1 cellular context compared by ENCODE assay signal in genomic region chr19:51541458-51542357, GRCh38.
TF ChIP-seq lines count a peak whose summit lies in the region.

No MANE protein-coding gene starts in this region.

TF ChIP-seq in K562, 482 proteins besides CTCF, POLR2A, EP300 and RAD21 (continued from another document and continues in another):
- TF ChIP-seq, protein P1, sequence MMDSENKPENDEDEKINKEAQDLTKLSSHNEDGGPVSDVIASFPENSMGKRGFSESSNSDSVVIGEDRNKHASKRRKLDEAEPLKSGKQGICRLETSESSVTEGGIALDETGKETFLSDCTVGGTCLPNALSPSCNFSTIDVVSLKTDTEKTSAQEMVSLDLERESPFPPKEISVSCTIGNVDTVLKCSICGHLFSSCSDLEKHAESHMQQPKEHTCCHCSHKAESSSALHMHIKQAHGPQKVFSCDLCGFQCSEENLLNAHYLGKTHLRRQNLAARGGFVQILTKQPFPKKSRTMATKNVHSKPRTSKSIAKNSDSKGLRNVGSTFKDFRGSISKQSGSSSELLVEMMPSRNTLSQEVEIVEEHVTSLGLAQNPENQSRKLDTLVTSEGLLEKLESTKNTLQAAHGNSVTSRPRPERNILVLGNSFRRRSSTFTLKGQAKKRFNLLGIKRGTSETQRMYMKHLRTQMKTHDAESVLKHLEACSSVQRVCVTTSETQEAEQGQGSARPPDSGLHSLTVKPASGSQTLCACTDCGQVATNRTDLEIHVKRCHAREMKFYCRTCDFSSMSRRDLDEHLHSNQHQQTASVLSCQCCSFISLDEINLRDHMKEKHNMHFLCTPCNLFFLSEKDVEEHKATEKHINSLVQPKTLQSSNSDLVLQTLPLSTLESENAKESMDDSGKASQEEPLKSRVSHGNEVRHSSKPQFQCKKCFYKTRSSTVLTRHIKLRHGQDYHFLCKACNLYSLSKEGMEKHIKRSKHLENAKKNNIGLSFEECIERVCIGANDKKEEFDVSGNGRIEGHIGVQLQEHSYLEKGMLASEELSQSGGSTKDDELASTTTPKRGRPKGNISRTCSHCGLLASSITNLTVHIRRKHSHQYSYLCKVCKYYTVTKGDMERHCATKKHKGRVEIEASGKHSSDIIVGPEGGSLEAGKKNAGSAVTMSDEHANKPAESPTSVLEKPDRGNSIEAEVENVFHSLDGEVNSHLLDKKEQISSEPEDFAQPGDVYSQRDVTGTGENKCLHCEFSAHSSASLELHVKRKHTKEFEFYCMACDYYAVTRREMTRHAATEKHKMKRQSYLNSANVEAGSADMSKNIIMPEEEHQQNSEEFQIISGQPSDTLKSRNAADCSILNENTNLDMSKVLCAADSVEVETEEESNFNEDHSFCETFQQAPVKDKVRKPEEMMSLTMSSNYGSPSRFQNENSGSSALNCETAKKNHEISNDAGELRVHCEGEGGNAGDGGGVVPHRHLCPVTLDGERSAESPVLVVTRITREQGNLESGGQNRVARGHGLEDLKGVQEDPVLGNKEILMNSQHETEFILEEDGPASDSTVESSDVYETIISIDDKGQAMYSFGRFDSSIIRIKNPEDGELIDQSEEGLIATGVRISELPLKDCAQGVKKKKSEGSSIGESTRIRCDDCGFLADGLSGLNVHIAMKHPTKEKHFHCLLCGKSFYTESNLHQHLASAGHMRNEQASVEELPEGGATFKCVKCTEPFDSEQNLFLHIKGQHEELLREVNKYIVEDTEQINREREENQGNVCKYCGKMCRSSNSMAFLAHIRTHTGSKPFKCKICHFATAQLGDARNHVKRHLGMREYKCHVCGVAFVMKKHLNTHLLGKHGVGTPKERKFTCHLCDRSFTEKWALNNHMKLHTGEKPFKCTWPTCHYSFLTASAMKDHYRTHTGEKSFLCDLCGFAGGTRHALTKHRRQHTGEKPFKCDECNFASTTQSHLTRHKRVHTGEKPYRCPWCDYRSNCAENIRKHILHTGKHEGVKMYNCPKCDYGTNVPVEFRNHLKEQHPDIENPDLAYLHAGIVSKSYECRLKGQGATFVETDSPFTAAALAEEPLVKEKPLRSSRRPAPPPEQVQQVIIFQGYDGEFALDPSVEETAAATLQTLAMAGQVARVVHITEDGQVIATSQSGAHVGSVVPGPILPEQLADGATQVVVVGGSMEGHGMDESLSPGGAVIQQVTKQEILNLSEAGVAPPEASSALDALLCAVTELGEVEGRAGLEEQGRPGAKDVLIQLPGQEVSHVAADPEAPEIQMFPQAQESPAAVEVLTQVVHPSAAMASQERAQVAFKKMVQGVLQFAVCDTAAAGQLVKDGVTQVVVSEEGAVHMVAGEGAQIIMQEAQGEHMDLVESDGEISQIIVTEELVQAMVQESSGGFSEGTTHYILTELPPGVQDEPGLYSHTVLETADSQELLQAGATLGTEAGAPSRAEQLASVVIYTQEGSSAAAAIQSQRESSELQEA (IDR thresholded peaks at IDR 0.05; ENCODE audit: low read depth), result no peak
- no peak for TF ChIP-seq SPI1 (IDR thresholded peaks at IDR 0.05; ENCODE audit: borderline replicate concordance, low read depth, low read length)
- no peak for TF ChIP-seq ZNF146 (CRISPR knock-in tag; IDR thresholded peaks at IDR 0.05; ENCODE audit: unreplicated experiment)
- no peak for TF ChIP-seq CCAR2 (IDR thresholded peaks at IDR 0.05; ENCODE audit: low read depth, low read length)
- TF ChIP-seq ADNP (tag; IDR thresholded peaks at IDR 0.05), result no peak
- TF ChIP-seq ATF6 (CRISPR knock-in tag; IDR thresholded peaks at IDR 0.05), result no peak
- TF ChIP-seq GABPB1 (CRISPR knock-in tag; IDR thresholded peaks at IDR 0.05), result no peak
- peak; percentile 37; the same call in 1 of the 2 replicates for TF ChIP-seq PHF8 (IDR thresholded peaks at IDR 0.05; ENCODE audit: borderline replicate concordance, low read length)
- TF ChIP-seq MAX (CRISPR knock-in tag; IDR thresholded peaks at IDR 0.05), result peak; percentile 23; the same call in 1 of the 2 replicates
- no peak for TF ChIP-seq TEAD2 (tag; IDR thresholded peaks at IDR 0.05)
- TF ChIP-seq PTBP1 (IDR thresholded peaks at IDR 0.05; ENCODE audit: low read depth, low read length), result no peak
- TF ChIP-seq NONO (IDR thresholded peaks at IDR 0.05; ENCODE audit: low read depth in 2 of 2, low read length in 1 of 2), result no peak
- TF ChIP-seq ZNF75A (CRISPR knock-in tag; IDR thresholded peaks at IDR 0.05), result peak; percentile 88
- TF ChIP-seq KDM1A (IDR thresholded peaks at IDR 0.05), result no peak
- no peak for TF ChIP-seq ZBTB43 (CRISPR knock-in tag; IDR thresholded peaks at IDR 0.05)
- TF ChIP-seq OTX1 (CRISPR knock-in tag; IDR thresholded peaks at IDR 0.05), result peak; percentile 5; the same call in 1 of the 2 replicates
- TF ChIP-seq RFX7 (CRISPR knock-in tag; IDR thresholded peaks at IDR 0.05), result no peak
- TF ChIP-seq PREB (CRISPR knock-in tag; IDR thresholded peaks at IDR 0.05), result no peak
- 0 out of 2 replicates have a peak, but pooled peaks have one; percentile 32 for TF ChIP-seq TSHZ1 (CRISPR knock-in tag; IDR thresholded peaks at IDR 0.05)
- TF ChIP-seq RBFOX2 (IDR thresholded peaks at IDR 0.05; ENCODE audit: low read depth, low read length), result peak; percentile 55
- no peak for TF ChIP-seq ARID1B (IDR thresholded peaks at IDR 0.05)
- TF ChIP-seq ZNF174 (CRISPR knock-in tag; IDR thresholded peaks at IDR 0.05), result 0 out of 2 replicates have a peak, but pooled peaks have one; percentile 36
- TF ChIP-seq ZNF316 (IDR thresholded peaks at IDR 0.05), result peak; percentile 90
- TF ChIP-seq, protein P2, sequence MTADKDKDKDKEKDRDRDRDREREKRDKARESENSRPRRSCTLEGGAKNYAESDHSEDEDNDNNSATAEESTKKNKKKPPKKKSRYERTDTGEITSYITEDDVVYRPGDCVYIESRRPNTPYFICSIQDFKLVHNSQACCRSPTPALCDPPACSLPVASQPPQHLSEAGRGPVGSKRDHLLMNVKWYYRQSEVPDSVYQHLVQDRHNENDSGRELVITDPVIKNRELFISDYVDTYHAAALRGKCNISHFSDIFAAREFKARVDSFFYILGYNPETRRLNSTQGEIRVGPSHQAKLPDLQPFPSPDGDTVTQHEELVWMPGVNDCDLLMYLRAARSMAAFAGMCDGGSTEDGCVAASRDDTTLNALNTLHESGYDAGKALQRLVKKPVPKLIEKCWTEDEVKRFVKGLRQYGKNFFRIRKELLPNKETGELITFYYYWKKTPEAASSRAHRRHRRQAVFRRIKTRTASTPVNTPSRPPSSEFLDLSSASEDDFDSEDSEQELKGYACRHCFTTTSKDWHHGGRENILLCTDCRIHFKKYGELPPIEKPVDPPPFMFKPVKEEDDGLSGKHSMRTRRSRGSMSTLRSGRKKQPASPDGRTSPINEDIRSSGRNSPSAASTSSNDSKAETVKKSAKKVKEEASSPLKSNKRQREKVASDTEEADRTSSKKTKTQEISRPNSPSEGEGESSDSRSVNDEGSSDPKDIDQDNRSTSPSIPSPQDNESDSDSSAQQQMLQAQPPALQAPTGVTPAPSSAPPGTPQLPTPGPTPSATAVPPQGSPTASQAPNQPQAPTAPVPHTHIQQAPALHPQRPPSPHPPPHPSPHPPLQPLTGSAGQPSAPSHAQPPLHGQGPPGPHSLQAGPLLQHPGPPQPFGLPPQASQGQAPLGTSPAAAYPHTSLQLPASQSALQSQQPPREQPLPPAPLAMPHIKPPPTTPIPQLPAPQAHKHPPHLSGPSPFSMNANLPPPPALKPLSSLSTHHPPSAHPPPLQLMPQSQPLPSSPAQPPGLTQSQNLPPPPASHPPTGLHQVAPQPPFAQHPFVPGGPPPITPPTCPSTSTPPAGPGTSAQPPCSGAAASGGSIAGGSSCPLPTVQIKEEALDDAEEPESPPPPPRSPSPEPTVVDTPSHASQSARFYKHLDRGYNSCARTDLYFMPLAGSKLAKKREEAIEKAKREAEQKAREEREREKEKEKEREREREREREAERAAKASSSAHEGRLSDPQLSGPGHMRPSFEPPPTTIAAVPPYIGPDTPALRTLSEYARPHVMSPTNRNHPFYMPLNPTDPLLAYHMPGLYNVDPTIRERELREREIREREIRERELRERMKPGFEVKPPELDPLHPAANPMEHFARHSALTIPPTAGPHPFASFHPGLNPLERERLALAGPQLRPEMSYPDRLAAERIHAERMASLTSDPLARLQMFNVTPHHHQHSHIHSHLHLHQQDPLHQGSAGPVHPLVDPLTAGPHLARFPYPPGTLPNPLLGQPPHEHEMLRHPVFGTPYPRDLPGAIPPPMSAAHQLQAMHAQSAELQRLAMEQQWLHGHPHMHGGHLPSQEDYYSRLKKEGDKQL (CRISPR knock-in tag; IDR thresholded peaks at IDR 0.05; ENCODE audit: borderline replicate concordance), result no peak
